8 cellular contexts compared by ENCODE assay signal in the genomic region with DNA sequence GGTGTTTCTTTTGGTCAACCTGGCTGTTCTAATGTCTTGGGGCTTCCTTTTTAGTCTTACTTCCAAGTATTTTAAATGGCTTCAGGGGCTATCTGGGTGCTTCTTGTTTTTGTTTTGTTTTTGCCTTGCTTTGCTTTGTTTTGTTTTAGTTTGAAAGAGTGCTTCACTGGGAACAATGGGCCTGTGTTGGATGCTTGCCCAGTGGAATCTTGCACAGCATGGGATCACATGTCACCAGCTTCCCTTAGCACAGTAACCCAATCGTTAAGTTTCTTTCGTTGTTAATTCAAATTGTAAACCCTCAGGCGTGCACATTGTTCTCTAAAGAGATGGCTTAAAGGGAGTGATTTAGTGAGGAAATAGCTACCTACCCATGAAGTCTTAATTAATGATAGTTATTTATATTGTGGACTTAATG. TPM values are rescaled to one million over a fixed set of nuclear protein-coding genes. Genes with fewer than 3 reads are reported as not detected.
DNase-seq lines count a peak whose midpoint lies in the region; ATAC-seq and TF ChIP-seq lines count a peak whose summit lies in the region.

No MANE protein-coding gene starts in this region.

- no peaks in the 10 kb centered on the region for H3K36me3 ChIP-seq in mesenchymal stem cell (ENCODE audit: control insufficient read depth in 1 of 2, insufficient read depth in 2 of 2, low read depth in 1 of 2, low read length in 2 of 2)

- no peak for TF ChIP-seq CTCF in epithelial cell of proximal tubule (conservative IDR thresholded peaks at IDR 0.05; ENCODE audit: low read depth, low read length)

- no peak overlapping the region for H2AK5ac ChIP-seq in mesenchymal stem cell (ENCODE audit: low read length, severe bottlenecking)

- no peak overlapping the region for H4K91ac ChIP-seq in mesenchymal stem cell (ENCODE audit: low read length)

- no peak overlapping the region for H3K27ac ChIP-seq in mesenchymal stem cell (ENCODE audit: low read length, poor library complexity, severe bottlenecking)

- peaks cover 6% of the 10 kb centered on the region for H3K4me1 ChIP-seq in mesenchymal stem cell (ENCODE audit: control insufficient read depth, insufficient read depth, low read depth, low read length)

- no peak overlapping the region for H3K4ac ChIP-seq in mesenchymal stem cell (ENCODE audit: low read depth in 1 of 2, low read length in 2 of 2)

- H3K14ac ChIP-seq in mesenchymal stem cell (ENCODE audit: low read length in 2 of 2): no peak overlapping the region

- H3K9ac ChIP-seq in mesenchymal stem cell (ENCODE audit: low read length): no peak overlapping the region

- WGBS in mesenchymal stem cell: 47% methylated on average over 3 of the region's 3 CpGs

- no peak overlapping the region for H3K4me2 ChIP-seq in mesenchymal stem cell (ENCODE audit: low read length, poor library complexity, severe bottlenecking)

- no peaks in the 10 kb centered on the region for H3K9me3 ChIP-seq in mesenchymal stem cell (ENCODE audit: control insufficient read depth, low read length)

- H2BK5ac ChIP-seq in mesenchymal stem cell (ENCODE audit: low read depth, low read length, poor library complexity, severe bottlenecking): no peak overlapping the region

- no peak overlapping the region for H2AFZ ChIP-seq in mesenchymal stem cell (ENCODE audit: low read depth, low read length)

- no peak overlapping the region for H3K23ac ChIP-seq in mesenchymal stem cell (ENCODE audit: low read length in 2 of 2)

- no peak overlapping the region for H3K18ac ChIP-seq in mesenchymal stem cell (ENCODE audit: low read depth in 1 of 2, low read length in 2 of 2)

- H3K4me3 ChIP-seq in epithelial cell of proximal tubule (ENCODE audit: low read depth, low read length): no peak overlapping the region
- H3K4me3 ChIP-seq in mesenchymal stem cell (ENCODE audit: insufficient read depth in 1 of 2, low read depth in 1 of 2, low read length in 2 of 2): no peak overlapping the region

- no peaks in the 10 kb centered on the region for H3K79me1 ChIP-seq in mesenchymal stem cell (replicated peaks; ENCODE audit: low read length, poor library complexity, severe bottlenecking)

- H3K27me3 ChIP-seq in mesenchymal stem cell (ENCODE audit: control insufficient read depth in 1 of 2, insufficient read depth in 1 of 2, low read length in 2 of 2): peaks cover 0 to 10% of the 10 kb centered on the region in 2 experiments

- H2BK120ac ChIP-seq in mesenchymal stem cell (ENCODE audit: low read depth, low read length): no peak overlapping the region

- H2BK15ac ChIP-seq in mesenchymal stem cell (ENCODE audit: low read depth, poor library complexity, severe bottlenecking): no peak overlapping the region

- ATAC-seq in GM18867 (IDR thresholded peaks at IDR 0.05; ENCODE audit: unreplicated experiment): no peak

- no peak overlapping the region for H2BK12ac ChIP-seq in mesenchymal stem cell (ENCODE audit: low read length in 2 of 2)

- DNase-seq in DMS79 treated with DMSO at 0.1 percent for 48 hours (lab: John Stamatoyannopoulos, UW) (peak; percentile 72), NCI-H2171 (lab: John Stamatoyannopoulos, UW) (peak; percentile 32), epithelial cell of proximal tubule (ENCODE audit: low read depth) (peak; percentile 50), myocyte (ENCODE audit: low read depth) (peak; percentile 74), NCI-H446 (lab: John Stamatoyannopoulos, UW) (no peak), mesenchymal stem cell (no peak)
- DNase-seq in activated naive CD4-positive, alpha-beta T cell treated with Interleukin-2 at 50 U/mL for 16 hours: no peak

- no peak overlapping the region for H4K8ac ChIP-seq in mesenchymal stem cell (ENCODE audit: low read length)

RNA-seq across cellular contexts. Expression of gene COL17A1, which starts 8.9 kb away (rescaled TPM):
- total RNA-seq in epithelial cell of proximal tubule (1.7 and 2.3 TPM in 2 replicates), myocyte (0.03 and 0.16 TPM in 2 replicates)
- not detected for polyA plus RNA-seq in myocyte (2012)
- 0.01 TPM for polyA plus RNA-seq in mesenchymal stem cell (2013, experiment 1 of 2)
- not detected for polyA plus RNA-seq in mesenchymal stem cell (2013, experiment 2 of 2)

RNA-seq across cellular contexts. Expression of gene SFR1, which starts 45.2 kb away (rescaled TPM):
- total RNA-seq in epithelial cell of proximal tubule (15.2 and 15.6 TPM in 2 replicates), myocyte (5.5 and 6.6 TPM in 2 replicates)
- 2.2 TPM for polyA plus RNA-seq in myocyte (2012)
- polyA plus RNA-seq in mesenchymal stem cell (2013, experiment 1 of 2): 4.2 TPM
- 4.8 TPM for polyA plus RNA-seq in mesenchymal stem cell (2013, experiment 2 of 2)

Comparison
In these comparisons a context has a peak if more than half of its experiments do, and no peak if none do; other contexts are left out.
1. DNase-seq: peak in DMS79 treated with DMSO at 0.1 percent for 48 hours (single experiment), NCI-H2171 (single experiment), epithelial cell of proximal tubule (single experiment) and myocyte (single experiment); none in activated naive CD4-positive, alpha-beta T cell treated with Interleukin-2 at 50 U/mL for 16 hours (single experiment), NCI-H446 (0 of 2) and mesenchymal stem cell (single experiment).